Comparison of ENCODE assay signal across 30 cellular contexts in genomic region chr4:102781570-102781969, GRCh38.
"Had no signal": no experiment of that assay in that cellular context is flagged by ENCODE, and none has a peak within 500 bp of the region (broad histone marks: within the 10 kb centered on the region; RNA-seq: fewer than 3 reads in every experiment).

No MANE protein-coding gene starts in this region.

- H3K36me3 Mint-ChIP-seq: activated CD4-positive, alpha-beta memory T cell treated with anti-CD3 and anti-CD28 coated beads for 36 hours; activated naive CD4-positive, alpha-beta T cell treated with anti-CD3 and anti-CD28 coated beads, Interleukin-2, amount 50 U/mL, for 72 hours; WTC11 had no signal

- H3K27me3 Mint-ChIP-seq: activated CD4-positive, alpha-beta memory T cell treated with anti-CD3 and anti-CD28 coated beads for 36 hours; activated naive CD8-positive, alpha-beta T cell treated with anti-CD3 and anti-CD28 coated beads, Interleukin-2, amount 50 U/mL, for 24 hours had no signal

- H3K4me3 Mint-ChIP-seq: activated CD4-positive, alpha-beta memory T cell treated with anti-CD3 and anti-CD28 coated beads for 36 hours; activated CD4-positive, alpha-beta T cell treated with anti-CD3 and anti-CD28 coated beads, Interleukin-2, amount 10 ng/mL, durations not matched to agents 7 days and 5 days; activated naive CD8-positive, alpha-beta T cell treated with anti-CD3 and anti-CD28 coated beads, Interleukin-2, amount 50 U/mL, for 24 hours; activated T-cell treated with anti-CD3 and anti-CD28 coated beads, Interleukin-2, amount 50 U/mL, for 4 hours; T-helper 17 cell; WTC11 had no signal

- DNase-seq: activated CD4-positive, alpha-beta memory T cell treated with anti-CD3 and anti-CD28 coated beads for 36 hours; activated CD4-positive, alpha-beta T cell treated with anti-CD3 and anti-CD28 coated beads, Interleukin-2, amount 10 ng/mL, durations not matched to agents 7 days and 5 days; activated CD4-positive, CD25-positive, alpha-beta regulatory T cell treated with anti-CD3 and anti-CD28 coated beads, Interleukin-2, amount 50 U/mL, for 72 hours; activated CD8-positive, alpha-beta memory T cell treated with anti-CD3 and anti-CD28 coated beads for 24 hours; activated effector memory CD4-positive, alpha-beta T cell treated with anti-CD3 and anti-CD28 coated beads, Interleukin-2, amount 50 U/mL, for 16 hours; activated naive CD4-positive, alpha-beta T cell treated with Interleukin-2 at 50 U/mL for 16 hours; activated naive CD8-positive, alpha-beta T cell treated with anti-CD3 and anti-CD28 coated beads, Interleukin-2, amount 50 U/mL, for 24 hours; activated T-cell treated with anti-CD3 and anti-CD28 coated beads, Interleukin-2, amount 50 U/mL, for 4 hours; amniotic stem cell; body of pancreas; central memory CD4-positive, alpha-beta T cell; MG63; MV-4-11; NCI-H1092 treated with DMSO at 0.1 percent for 48 hours; NCI-H1436; NCI-H187 treated with DMSO at 0.1 percent for 48 hours; NCI-H2081 treated with DMSO at 0.1 percent for 48 hours; NCI-H2171; NCI-H2227 treated with DMSO at 0.1 percent for 48 hours; NCI-H446 treated with DMSO at 0.1 percent for 48 hours; NCI-H526 treated with DMSO at 0.1 percent for 48 hours; PC-3; SHP77; T-helper 17 cell; T-helper 9 cell had no signal

- H3K36me3 ChIP-seq: ascending aorta, MG63, SJSA1 had no signal

- H3K9me3 ChIP-seq: ascending aorta, body of pancreas, MG63, SJSA1 had no signal

- H3K4me1 ChIP-seq: ascending aorta, SJSA1 had no signal

- H3K4me3 ChIP-seq: ascending aorta, body of pancreas, MG63, SJSA1 had no signal

- H3K27ac ChIP-seq: ascending aorta, body of pancreas, SJSA1 had no signal

- H3K4me1 Mint-ChIP-seq: activated CD4-positive, alpha-beta T cell treated with anti-CD3 and anti-CD28 coated beads, Interleukin-2, amount 10 ng/mL, durations not matched to agents 7 days and 5 days; activated naive CD8-positive, alpha-beta T cell treated with anti-CD3 and anti-CD28 coated beads, Interleukin-2, amount 50 U/mL, for 24 hours; T-helper 17 cell had no signal

- H3K9me3 Mint-ChIP-seq: activated CD4-positive, alpha-beta memory T cell treated with anti-CD3 and anti-CD28 coated beads for 36 hours; activated CD4-positive, alpha-beta T cell treated with anti-CD3 and anti-CD28 coated beads, Interleukin-2, amount 10 ng/mL, durations not matched to agents 7 days and 5 days; activated naive CD4-positive, alpha-beta T cell treated with anti-CD3 and anti-CD28 coated beads, Interleukin-2, amount 50 U/mL, for 72 hours; activated naive CD8-positive, alpha-beta T cell treated with anti-CD3 and anti-CD28 coated beads, Interleukin-2, amount 50 U/mL, for 24 hours; activated T-cell treated with anti-CD3 and anti-CD28 coated beads, Interleukin-2, amount 50 U/mL, for 4 hours; WTC11 had no signal

- H3K27ac Mint-ChIP-seq: activated CD4-positive, alpha-beta memory T cell treated with anti-CD3 and anti-CD28 coated beads for 36 hours; activated CD4-positive, alpha-beta T cell treated with anti-CD3 and anti-CD28 coated beads, Interleukin-2, amount 10 ng/mL, durations not matched to agents 7 days and 5 days; activated naive CD4-positive, alpha-beta T cell treated with anti-CD3 and anti-CD28 coated beads, Interleukin-2, amount 50 U/mL, for 72 hours; activated naive CD8-positive, alpha-beta T cell treated with anti-CD3 and anti-CD28 coated beads, Interleukin-2, amount 50 U/mL, for 24 hours; T-helper 17 cell; WTC11 had no signal

- FAIRE-seq: bronchial epithelial cell had no signal

- ATAC-seq: activated naive CD8-positive, alpha-beta T cell treated with anti-CD3 and anti-CD28 coated beads, Interleukin-2, amount 50 U/mL, for 24 hours; activated T-cell treated with anti-CD3 and anti-CD28 coated beads, Interleukin-2, amount 50 U/mL, for 4 hours; body of pancreas; PC-3; T-helper 17 cell; WTC11 had no signal

- H3K27me3 ChIP-seq: ascending aorta, body of pancreas, MG63, SJSA1 had no signal
